Comparison of ENCODE assay signal across 16 cellular contexts in the genomic region with DNA sequence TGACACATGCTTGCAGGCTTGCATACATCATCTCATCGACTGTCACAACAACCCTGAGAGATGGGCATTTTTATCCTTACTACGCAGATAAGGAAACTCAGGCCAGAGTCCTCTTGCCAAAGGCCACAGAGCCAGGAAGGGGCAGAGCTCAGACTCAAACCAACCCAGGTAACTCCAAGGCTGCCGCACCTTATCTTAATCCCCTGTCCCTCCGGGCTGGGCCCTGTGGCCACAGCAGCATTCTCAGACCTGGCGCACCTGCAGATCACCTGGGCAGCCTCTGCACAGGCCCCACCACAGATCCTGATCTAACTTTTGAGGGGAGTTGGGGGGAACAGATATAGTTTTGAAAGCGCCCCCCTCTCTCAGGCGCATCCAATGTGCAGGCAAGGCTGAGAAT.
"Had no signal": no experiment of that assay in that cellular context is flagged by ENCODE, and none has a peak within 500 bp of the region (broad histone marks: within the 10 kb centered on the region; RNA-seq: fewer than 3 reads in every experiment).

No MANE protein-coding gene starts in this region.

- H3K9me3 ChIP-seq: thyroid gland, vagina had no signal

- H3K4me3 ChIP-seq: thyroid gland, vagina had no signal

- H3K36me3 ChIP-seq: brain microvascular endothelial cell, thyroid gland, vagina had no signal

- ATAC-seq: activated CD4-positive, CD25-positive, alpha-beta regulatory T cell treated with anti-CD3 and anti-CD28 coated beads, Interleukin-2, amount 50 U/mL, for 24 hours; T-cell had no signal

- H3K27ac ChIP-seq: brain microvascular endothelial cell, epithelial cell of prostate, thyroid gland, vagina had no signal

- H3K27me3 ChIP-seq: brain microvascular endothelial cell, thyroid gland, vagina had no signal

- DNase-seq: activated CD4-positive, alpha-beta T cell treated with anti-CD3 and anti-CD28 coated beads, Interleukin-2, amount 50 U/mL, for 1 hour; activated CD8-positive, alpha-beta memory T cell treated with anti-CD3 and anti-CD28 coated beads for 24 hours; activated gamma-delta T cell treated with Interleukin-2 at 50 U/mL for 16 hours; amygdala; brain microvascular endothelial cell; hypothalamus; mesendoderm; occipital lobe; stimulated activated CD4-positive, alpha-beta T cell treated with anti-CD3 and anti-CD28 coated beads, Interleukin-12 subunit alpha, Interleukin-12 subunit beta, amount 100 ng/mL, for 4 hours; stimulated activated CD4-positive, alpha-beta T cell treated with anti-CD3 and anti-CD28 coated beads, Interleukin-2, amount 100 ng/mL, for 24 hours; T-cell; T-helper 9 cell; thyroid gland had no signal
